ENCODE assay signal across 1 cellular context in genomic region chr19:53595510-53595867, GRCh38.
TF ChIP-seq lines count a peak whose summit lies in the region.

No MANE protein-coding gene starts in this region.

TF ChIP-seq in H1, 55 proteins besides CTCF, POLR2A, EP300 and RAD21:
- TF ChIP-seq ASH2L (IDR thresholded peaks at IDR 0.05; ENCODE audit: low read length) = peak; percentile 4
- no peak; the same call in 1 of the 2 replicates for TF ChIP-seq KDM1A (IDR thresholded peaks at IDR 0.05; ENCODE audit: borderline replicate concordance, low read length)
- TF ChIP-seq ZNF274 (IDR thresholded peaks at IDR 0.05; ENCODE audit: borderline replicate concordance, extremely low read depth, low read length) = no peak
- no peak for TF ChIP-seq BACH1 (IDR thresholded peaks at IDR 0.05; ENCODE audit: low read length)
- TF ChIP-seq POU5F1 (IDR thresholded peaks at IDR 0.05; ENCODE audit: low read depth, low read length) = 0 out of 2 replicates have a peak, but pooled peaks have one; percentile 3
- TF ChIP-seq RBBP5 (IDR thresholded peaks at IDR 0.05; ENCODE audit: borderline replicate concordance, low read depth, low read length) = 0 out of 2 replicates have a peak, but pooled peaks have one; percentile 29
- TF ChIP-seq TAF1 (IDR thresholded peaks at IDR 0.05; ENCODE audit: low read depth, low read length) = peak; percentile 49
- TF ChIP-seq JUND (IDR thresholded peaks at IDR 0.05; ENCODE audit: low read length) = 0 out of 2 replicates have a peak, but pooled peaks have one; percentile 3
- TF ChIP-seq TAF7 (optimal IDR thresholded peaks at IDR 0.05; ENCODE audit: borderline replicate concordance, low read depth, low read length) = peak; percentile 8
- TF ChIP-seq TBP (IDR thresholded peaks at IDR 0.05; ENCODE audit: low read depth, low read length) = peak; percentile 55; the same call in 1 of the 2 replicates
- no peak for TF ChIP-seq BRCA1 (IDR thresholded peaks at IDR 0.05; ENCODE audit: low read depth, low read length)
- peak; percentile 25; the same call in 1 of the 2 replicates for TF ChIP-seq POLR2AphosphoS5 (IDR thresholded peaks at IDR 0.05; ENCODE audit: low read depth, low read length)
